In genomic region chr19:49593233-49594113, GRCh38 we compare ENCODE assay signal across 9 cellular contexts. TPM values are rescaled to one million over a fixed set of nuclear protein-coding genes. Genes with fewer than 3 reads are reported as not detected.
A peak's percentile ranks its signal among the peaks of the same experiment; 100 is the strongest.
DNase-seq lines count a peak whose midpoint lies in the region; ATAC-seq and TF ChIP-seq lines count a peak whose summit lies in the region.
"Had no signal": no experiment of that assay in that cellular context is flagged by ENCODE, and none has a peak within 500 bp of the region (broad histone marks: within the 10 kb centered on the region; RNA-seq: fewer than 3 reads in every experiment).

No MANE protein-coding gene starts in this region.

- no peak overlapping the region; the same call in 1 of the 2 replicates for H3K4ac ChIP-seq in IMR-90 (ENCODE audit: low read depth, low read length)

- H2AK5ac ChIP-seq in IMR-90 (ENCODE audit: low read depth, low read length) = peak overlapping the region; percentile 71; the same call in 1 of the 2 replicates

- H3K23ac ChIP-seq in IMR-90 (ENCODE audit: low read depth, low read length) = no peak overlapping the region

- CTCF ChIA-PET in IMR-90 (lab: Yijun Ruan, JAX) = interaction anchor here (0.7 kb wide), 1 partner anchor 29 kb away, joined by 3 read pairs; no protein-coding TSS in a partner anchor

- 6% methylated on average over 14 of the region's 27 CpGs; no CpG with 5 or more reads in 1 of the 2 experiments for WGBS in IMR-90 (ENCODE audit: extremely low coverage in 2 of 2, insufficient read length in 1 of 2), 2 experiments

- ATAC-seq in GM19324 (IDR thresholded peaks at IDR 0.05; ENCODE audit: low FRiP score, unreplicated experiment) = peak; percentile 42
- ATAC-seq in IMR-90 (ENCODE audit: low read depth) = peak; percentile 69

- H3K36me3 ChIP-seq in IMR-90 (ENCODE audit: control insufficient read depth, insufficient read depth, low read length) = peaks cover 31% of the 10 kb centered on the region

- TF ChIP-seq RAD21 in IMR-90 (IDR thresholded peaks at IDR 0.05; ENCODE audit: low read length) = no peak

- H3K27me3 Mint-ChIP-seq in nephron progenitor cell (ENCODE audit: low read depth, poor library complexity) = peaks cover 3% of the 10 kb centered on the region

- H2BK120ac ChIP-seq in IMR-90 (ENCODE audit: low read depth, low read length) = no peak overlapping the region

- peaks cover 9% of the 10 kb centered on the region for H3K36me3 Mint-ChIP-seq in nephron progenitor cell (ENCODE audit: low read depth)

- H2BK15ac ChIP-seq in IMR-90 (ENCODE audit: low read depth, low read length) = no peak overlapping the region

- peak overlapping the region; percentile 86 for H2AFZ ChIP-seq in IMR-90 (replicated peaks; ENCODE audit: low read length, poor library complexity)

- H3K27ac ChIP-seq in IMR-90 (ENCODE audit: insufficient read depth, low read length) = peak overlapping the region; percentile 12; the same call in 1 of the 2 replicates

- H4K20me1 ChIP-seq in IMR-90 (ENCODE audit: insufficient read depth, low read length) = peaks cover 31% of the 10 kb centered on the region

- H3K9me3 ChIP-seq in IMR-90 (ENCODE audit: control insufficient read depth, insufficient read depth, low read length) = no peaks in the 10 kb centered on the region

- peak overlapping the region; percentile 97 for H3K4me3 ChIP-seq in IMR-90 (ENCODE audit: insufficient read depth, low read depth, low read length)

- H3K18ac ChIP-seq in IMR-90 (ENCODE audit: low read depth, low read length) = no peak overlapping the region

- peak overlapping the region; percentile 78 for H3K27ac Mint-ChIP-seq in nephron progenitor cell

- no peak overlapping the region for H3K56ac ChIP-seq in IMR-90 (ENCODE audit: extremely low read depth, insufficient read depth, low read length)

- peaks cover 7% of the 10 kb centered on the region; the same call in 1 of the 2 replicates for H3K4me1 ChIP-seq in IMR-90 (ENCODE audit: control insufficient read depth, insufficient read depth, low read length)

- peaks cover 33% of the 10 kb centered on the region for H3K4me1 Mint-ChIP-seq in nephron progenitor cell

- TF ChIP-seq POLR2A in IMR-90 (IDR thresholded peaks at IDR 0.05; ENCODE audit: low read depth, low read length) = no peak

- H4K5ac ChIP-seq in IMR-90 (ENCODE audit: low read depth, low read length) = no peak overlapping the region

- peak overlapping the region; percentile 17 for H2BK5ac ChIP-seq in IMR-90 (ENCODE audit: low read depth, low read length, poor library complexity, severe bottlenecking)

- no peak overlapping the region for H3K14ac ChIP-seq in IMR-90 (replicated peaks; ENCODE audit: low read depth, low read length)

- intact Hi-C loops in IMR-90 (cut with micrococcal nuclease) = loop anchor here (5.0 kb wide), 1 partner anchor 84 kb away; the partner anchor contains the start of gene PRMT1

- BruUV-seq in IMR-90 (replicated peaks; lab: Mats Ljungman, UMichigan) = no TSS peak

- dilution Hi-C loops in IMR-90 (cut with HindIII; ENCODE audit: low sequenced_read_pairs, unreplicated experiment) = no loop called here

- no peaks in the 10 kb centered on the region for H3K9me1 ChIP-seq in IMR-90 (ENCODE audit: insufficient read depth, low read length)

- peak overlapping the region in 1 of 2 experiments; percentile 68; a peak in 1 of 4 replicates for H4K8ac ChIP-seq in IMR-90 (ENCODE audit: low read depth in 2 of 2, low read length in 2 of 2)

- no peaks in the 10 kb centered on the region for H3K27me3 ChIP-seq in IMR-90 (ENCODE audit: control insufficient read depth, insufficient read depth, low read length)

- H3K4me3 Mint-ChIP-seq in nephron progenitor cell = peak overlapping the region; percentile 90

- H2AK9ac ChIP-seq in IMR-90 (replicated peaks; ENCODE audit: low read depth, low read length, poor library complexity) = peak overlapping the region; percentile 38

- H3K9me3 Mint-ChIP-seq in nephron progenitor cell = no peaks in the 10 kb centered on the region

- H3K9ac ChIP-seq in IMR-90 (ENCODE audit: low read depth, low read length) = peak overlapping the region; percentile 94; the same call in 1 of the 2 replicates

- H3K4me2 ChIP-seq in IMR-90 (ENCODE audit: low read depth, low read length) = peak overlapping the region; percentile 91

- TF ChIP-seq CTCF in IMR-90 (conservative IDR thresholded peaks at IDR 0.05; ENCODE audit: low read depth, low read length) (no peak), nephron progenitor cell (IDR thresholded peaks at IDR 0.05) (no peak)

- no peak overlapping the region for H4K91ac ChIP-seq in IMR-90 (ENCODE audit: insufficient read depth, low read depth, low read length)

- peaks cover 8 to 29% of the 10 kb centered on the region in 2 experiments; a peak in 3 of 4 replicates for H3K79me1 ChIP-seq in IMR-90 (ENCODE audit: low read depth in 1 of 2, low read length in 2 of 2)

- POLR2A ChIA-PET in IMR-90 (lab: Charles Lee; ENCODE audit: unreplicated experiment) = no interaction called here

- in situ Hi-C loops in IMR-90 (cut with MboI; ENCODE audit: low sequenced_read_pairs) = no loop called here

- no peak overlapping the region for H2BK20ac ChIP-seq in IMR-90 (ENCODE audit: low read depth, low read length)

- DNase-seq in AML-193 (lab: John Stamatoyannopoulos, UW) = peak; percentile 82 to 89
- peak; percentile 89 for DNase-seq in IMR-90
- DNase-seq in SHP77 (lab: John Stamatoyannopoulos, UW) = peak; percentile 86 to 92
- peak; percentile 71 for DNase-seq in activated gamma-delta T cell (lab: John Stamatoyannopoulos, UW)
- peak; percentile 81 for DNase-seq in fibroblast of the conjunctiva (ENCODE audit: low read depth)
- DNase-seq in nephron progenitor cell = peak; percentile 94
- peak; percentile 94 for DNase-seq in stimulated activated naive CD4-positive, alpha-beta T cell treated with Interleukin-2 at 50 U/mL for 16 hours (lab: John Stamatoyannopoulos, UW)

TF ChIP-seq in IMR-90, 13 proteins besides CTCF, POLR2A, EP300 and RAD21:
- TF ChIP-seq NFE2L2 (IDR thresholded peaks at IDR 0.05; ENCODE audit: low read depth, low read length) (no peak), RFX5 (IDR thresholded peaks at IDR 0.05; ENCODE audit: low read depth, low read length) (no peak), CEBPB (IDR thresholded peaks at IDR 0.05; ENCODE audit: low read depth, low read length) (no peak), MAFK (IDR thresholded peaks at IDR 0.05; ENCODE audit: low read depth, low read length) (no peak), RCOR1 (IDR thresholded peaks at IDR 0.05; ENCODE audit: insufficient replicate concordance, low read length) (no peak), MXI1 (IDR thresholded peaks at IDR 0.05; ENCODE audit: borderline replicate concordance, low read depth, low read length) (no peak), CHD1 (IDR thresholded peaks at IDR 0.05; ENCODE audit: low read depth, low read length) (no peak), MAZ (IDR thresholded peaks at IDR 0.05; ENCODE audit: borderline replicate concordance, low read depth, low read length) (no peak), FOS (IDR thresholded peaks at IDR 0.05; ENCODE audit: low read depth, low read length) (0 out of 2 replicates have a peak, but pooled peaks have one; percentile 35), BHLHE40 (IDR thresholded peaks at IDR 0.05; ENCODE audit: low read depth, low read length) (peak; percentile 57; the same call in 1 of the 2 replicates)
- TF ChIP-seq, protein P1, sequence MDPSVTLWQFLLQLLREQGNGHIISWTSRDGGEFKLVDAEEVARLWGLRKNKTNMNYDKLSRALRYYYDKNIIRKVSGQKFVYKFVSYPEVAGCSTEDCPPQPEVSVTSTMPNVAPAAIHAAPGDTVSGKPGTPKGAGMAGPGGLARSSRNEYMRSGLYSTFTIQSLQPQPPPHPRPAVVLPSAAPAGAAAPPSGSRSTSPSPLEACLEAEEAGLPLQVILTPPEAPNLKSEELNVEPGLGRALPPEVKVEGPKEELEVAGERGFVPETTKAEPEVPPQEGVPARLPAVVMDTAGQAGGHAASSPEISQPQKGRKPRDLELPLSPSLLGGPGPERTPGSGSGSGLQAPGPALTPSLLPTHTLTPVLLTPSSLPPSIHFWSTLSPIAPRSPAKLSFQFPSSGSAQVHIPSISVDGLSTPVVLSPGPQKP (IDR thresholded peaks at IDR 0.05; ENCODE audit: borderline replicate concordance, low read depth, low read length) = no peak
- TF ChIP-seq, protein P2, sequence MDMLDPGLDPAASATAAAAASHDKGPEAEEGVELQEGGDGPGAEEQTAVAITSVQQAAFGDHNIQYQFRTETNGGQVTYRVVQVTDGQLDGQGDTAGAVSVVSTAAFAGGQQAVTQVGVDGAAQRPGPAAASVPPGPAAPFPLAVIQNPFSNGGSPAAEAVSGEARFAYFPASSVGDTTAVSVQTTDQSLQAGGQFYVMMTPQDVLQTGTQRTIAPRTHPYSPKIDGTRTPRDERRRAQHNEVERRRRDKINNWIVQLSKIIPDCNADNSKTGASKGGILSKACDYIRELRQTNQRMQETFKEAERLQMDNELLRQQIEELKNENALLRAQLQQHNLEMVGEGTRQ (IDR thresholded peaks at IDR 0.05; ENCODE audit: low read depth, low read length) = peak; percentile 73

RNA-seq across cellular contexts. Expression of gene PRR12, which starts 2.5 kb away (rescaled TPM):
- 0.28 and 0.36 TPM in 2 replicates for total RNA-seq in IMR-90 (2012; rRNA removed)
- polyA plus RNA-seq in IMR-90 (2012; rRNA removed) = 4.0 and 4.1 TPM in 2 replicates
- 3.8 and 3.9 TPM in 2 replicates for polyA plus RNA-seq in IMR-90 (2012; cell fraction: cytosol; rRNA removed)
- 5.8 and 9.9 TPM in 2 replicates for polyA plus RNA-seq in IMR-90 (2012; cell fraction: nucleus; rRNA removed; ENCODE audit: low replicate concordance)

RNA-seq across cellular contexts. Expression of gene PRRG2, which starts 12.4 kb away (rescaled TPM):
- total RNA-seq in IMR-90 (2012; rRNA removed) = under 0.01 and 0.54 TPM in 2 replicates
- 0.14 and 0.52 TPM in 2 replicates for polyA plus RNA-seq in IMR-90 (2012; rRNA removed)
- 0.13 and 0.25 TPM in 2 replicates for polyA plus RNA-seq in IMR-90 (2012; cell fraction: cytosol; rRNA removed)
- polyA plus RNA-seq in IMR-90 (2012; cell fraction: nucleus; rRNA removed; ENCODE audit: low replicate concordance) = 0.15 and 0.25 TPM in 2 replicates
- total RNA-seq: M059J had no signal

RNA-seq across cellular contexts. Expression of gene NOSIP, which starts 13.1 kb away (rescaled TPM):
- 118 and 130 TPM in 2 replicates for total RNA-seq in IMR-90 (2012; rRNA removed)
- polyA plus RNA-seq in IMR-90 (2012; rRNA removed) = 138 and 164 TPM in 2 replicates
- polyA plus RNA-seq in IMR-90 (2012; cell fraction: cytosol; rRNA removed) = 60.4 and 106 TPM in 2 replicates
- polyA plus RNA-seq in IMR-90 (2012; cell fraction: nucleus; rRNA removed; ENCODE audit: low replicate concordance) = 69.7 and 147 TPM in 2 replicates

RNA-seq across cellular contexts. Expression of gene RRAS, which starts 46.5 kb away (rescaled TPM):
- total RNA-seq in IMR-90 (2012; rRNA removed) = 50.2 and 50.5 TPM in 2 replicates
- polyA plus RNA-seq in IMR-90 (2012; rRNA removed) = 241 and 267 TPM in 2 replicates
- polyA plus RNA-seq in IMR-90 (2012; cell fraction: cytosol; rRNA removed) = 277 and 456 TPM in 2 replicates
- polyA plus RNA-seq in IMR-90 (2012; cell fraction: nucleus; rRNA removed; ENCODE audit: low replicate concordance) = 108 and 251 TPM in 2 replicates

RNA-seq across cellular contexts. Expression of gene SCAF1, which starts 48.5 kb away (rescaled TPM):
- 2.2 and 3.1 TPM in 2 replicates for total RNA-seq in IMR-90 (2012; rRNA removed)
- 14.6 and 14.8 TPM in 2 replicates for polyA plus RNA-seq in IMR-90 (2012; rRNA removed)
- polyA plus RNA-seq in IMR-90 (2012; cell fraction: cytosol; rRNA removed) = 22.4 and 28.7 TPM in 2 replicates
- polyA plus RNA-seq in IMR-90 (2012; cell fraction: nucleus; rRNA removed; ENCODE audit: low replicate concordance) = 29.5 and 60.4 TPM in 2 replicates

Comparison
In these comparisons a context has a peak if more than half of its experiments do, and no peak if none do; other contexts are left out.
1. Peak in every context shown above with its lines: DNase-seq, ATAC-seq, H3K4me3 ChIP-seq and H3K27ac ChIP-seq.